ENCODE assay signal across 20 cellular contexts in the genomic region with DNA sequence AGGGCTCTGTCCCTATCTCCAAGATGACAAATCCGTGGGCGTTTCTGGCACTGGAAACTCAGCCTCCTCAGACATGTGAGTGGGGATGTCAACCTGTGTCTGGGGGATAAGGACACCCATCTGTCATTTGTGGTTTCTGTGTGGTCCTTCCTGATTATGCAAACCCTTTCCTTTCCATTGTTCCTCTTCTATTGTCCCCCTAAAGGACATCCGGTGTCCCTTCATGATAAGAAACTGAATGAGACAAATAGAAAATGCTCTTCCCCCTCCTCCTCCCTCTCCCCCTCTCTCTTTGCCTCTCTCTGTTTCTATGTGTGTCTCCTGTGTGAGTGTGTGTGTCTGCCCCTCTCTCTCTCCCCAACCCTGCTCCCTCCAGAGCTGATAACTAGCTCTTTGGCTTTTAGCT. TPM values are rescaled to one million over a fixed set of nuclear protein-coding genes. Genes with fewer than 3 reads are reported as not detected.
A peak's percentile ranks its signal among the peaks of the same experiment; 100 is the strongest.
DNase-seq lines count a peak whose midpoint lies in the region; ATAC-seq, FAIRE-seq and TF ChIP-seq lines count a peak whose summit lies in the region.
"Had no signal": no experiment of that assay in that cellular context is flagged by ENCODE, and none has a peak within 500 bp of the region (broad histone marks: within the 10 kb centered on the region; RNA-seq: fewer than 3 reads in every experiment).

No MANE protein-coding gene starts in this region.

- peak; percentile 88 for FAIRE-seq in K562 (lab: Jason Lieb, UNC)
- no peak for FAIRE-seq in GM12891 (lab: Jason Lieb, UNC)
- FAIRE-seq: A204.1, HTR-8/SVneo had no signal

- no peaks in the 10 kb centered on the region for H3K79me2 ChIP-seq in K562 (ENCODE audit: control insufficient read depth, insufficient read depth, low read length)
- no peaks in the 10 kb centered on the region for H3K79me2 ChIP-seq in PC-9 (ENCODE audit: low read depth)

- H3K27me3 ChIP-seq in A673 (replicated peaks; ENCODE audit: insufficient read depth, low read depth, low read length, poor library complexity) (peaks cover 30% of the 10 kb centered on the region), GM06990 (replicated peaks; ENCODE audit: control insufficient read depth, insufficient read depth, low read length) (peaks cover 2% of the 10 kb centered on the region), K562 (ENCODE audit: control insufficient read depth in 2 of 2, insufficient read depth in 2 of 2, low read length in 2 of 2) (peaks cover 54 to 58% of the 10 kb centered on the region in 2 experiments), PC-9 (ENCODE audit: insufficient read depth, low read depth) (peaks cover 93% of the 10 kb centered on the region)

- CTCF ChIA-PET in A673 (lab: Charles Lee) = interaction anchor here (0.7 kb wide), 1 partner anchor 938 kb away, joined by 3 read pairs; no protein-coding TSS in a partner anchor
- CTCF ChIA-PET in K562 (lab: Yijun Ruan, JAX; ENCODE audit: low intra/inter-chr PET ratio) = no interaction called here
- CTCF ChIA-PET in PC-9 (lab: Charles Lee) = no interaction called here

- in situ Hi-C loops in K562 (cut with MboI) = no loop called here

- H2AFZ ChIP-seq in K562 (ENCODE audit: low read depth, low read length) = no peak overlapping the region
- no peak overlapping the region for H2AFZ ChIP-seq in PC-9

- peaks cover 20% of the 10 kb centered on the region; the same call in 1 of the 2 replicates for H4K20me1 ChIP-seq in K562 (replicated peaks; ENCODE audit: control insufficient read depth, insufficient read depth, low read length)
- no peaks in the 10 kb centered on the region for H4K20me1 ChIP-seq in PC-9 (ENCODE audit: insufficient read depth)

- H3K9me1 ChIP-seq in K562 (ENCODE audit: control insufficient read depth, insufficient read depth, low read length) = no peaks in the 10 kb centered on the region

- BruUV-seq in A673 (replicated peaks; lab: Mats Ljungman, UMichigan) (no TSS peak), K562 (replicated peaks; lab: Mats Ljungman, UMichigan) (no TSS peak), PC-9 (replicated peaks; lab: Mats Ljungman, UMichigan) (no TSS peak)

- H3K9me2 ChIP-seq in PC-9 (ENCODE audit: insufficient read depth) = no peaks in the 10 kb centered on the region

- H3K4me2 ChIP-seq in K562 (ENCODE audit: insufficient read depth, low read length) (peak overlapping the region; percentile 5; the same call in 1 of the 2 replicates), PC-9 (no peak overlapping the region)

- TF ChIP-seq POLR2A in K562 (conservative IDR thresholded peaks at IDR 0.05) (no peak), GM12891 (IDR thresholded peaks at IDR 0.05; ENCODE audit: low read depth, low read length) (no peak)

- no peak overlapping the region for H3K4me3 ChIP-seq in A673 (ENCODE audit: low read depth, low read length, poor library complexity, severe bottlenecking)
- no peak overlapping the region for H3K4me3 ChIP-seq in GM06990 (replicated peaks; ENCODE audit: low read depth, low read length)
- no peak overlapping the region for H3K4me3 ChIP-seq in K562
- no peak overlapping the region for H3K4me3 ChIP-seq in PC-9

- H3K36me3 ChIP-seq in A673 (ENCODE audit: insufficient read depth, low read length, poor library complexity, severe bottlenecking) = no peaks in the 10 kb centered on the region
- no peaks in the 10 kb centered on the region for H3K36me3 ChIP-seq in GM06990 (ENCODE audit: control insufficient read depth, insufficient read depth, low read length)
- no peaks in the 10 kb centered on the region for H3K36me3 ChIP-seq in K562 (ENCODE audit: control insufficient read depth, insufficient read depth, low read length)
- H3K36me3 ChIP-seq in PC-9 (ENCODE audit: low read depth) = no peaks in the 10 kb centered on the region

- intact Hi-C loops in A673 (cut with micrococcal nuclease; ENCODE audit: unreplicated experiment) = no loop called here
- intact Hi-C loops in K562 (cut with micrococcal nuclease) = no loop called here
- intact Hi-C loops in PC-9 (cut with micrococcal nuclease; ENCODE audit: unreplicated experiment) = no loop called here

- no peaks in the 10 kb centered on the region for H3F3A ChIP-seq in PC-9 (ENCODE audit: insufficient read depth, low read depth)

- H3K27ac Mint-ChIP-seq in activated T-helper 17 cell treated with anti-CD3 and anti-CD28 coated beads, Interleukin-2, amount 50 U/mL, for 72 hours = no peak overlapping the region
- H3K27ac Mint-ChIP-seq: CD8-positive, alpha-beta memory T cell; IgD-negative memory B cell had no signal

- no peak for TF ChIP-seq RAD21 in K562 (CRISPR knock-in tag; conservative IDR thresholded peaks at IDR 0.05 in 1 of 2, IDR thresholded peaks at IDR 0.05 in 1 of 2)

- POLR2A ChIA-PET in A673 (lab: Charles Lee; ENCODE audit: low non-redundant PET) (no interaction called here), K562 (lab: Yijun Ruan, JAX) (interaction anchor here (0.8 to 1.5 kb wide), 2 partner anchors 11 to 19 kb away, joined by 3 to 6 read pairs; no protein-coding TSS in a partner anchor), PC-9 (lab: Charles Lee; ENCODE audit: unreplicated experiment) (no interaction called here)

- DNase-seq in A673 (ENCODE audit: low spot score) (peak; percentile 46), GM06990 (ENCODE audit: extremely low read depth, insufficient read length) (peak; percentile 43), OCI-M2 (lab: John Stamatoyannopoulos, UW; ENCODE audit: unreplicated experiment) (peak; percentile 94), K562 (ENCODE audit: extremely low read depth in 1 of 4, low spot score in 3 of 4) (peak; percentile 69 to 82 (median 75)), PC-9 (no peak), GM12891 (ENCODE audit: insufficient read length, low spot score) (no peak)
- DNase-seq: CD8-positive, alpha-beta memory T cell; H7; NCI-H187; NCI-H2227 treated with DMSO at 0.1 percent for 48 hours; NCI-H510A treated with DMSO at 0.1 percent for 48 hours; SIG-M5 had no signal

- H3K9ac ChIP-seq in K562 (ENCODE audit: insufficient read depth in 1 of 2, low read depth in 2 of 2, low read length in 2 of 2) = no peak overlapping the region

- H3K4me1 ChIP-seq in A673 (ENCODE audit: insufficient read depth, low read length, poor library complexity, severe bottlenecking) = no peaks in the 10 kb centered on the region
- H3K4me1 ChIP-seq in K562 (replicated peaks in 1 of 2; ENCODE audit: control insufficient read depth in 2 of 2, insufficient read depth in 2 of 2, low read length in 2 of 2) = peaks cover 10 to 19% of the 10 kb centered on the region in 2 experiments; a peak in 4 of 5 replicates
- H3K4me1 ChIP-seq in PC-9 (replicated peaks; ENCODE audit: insufficient read depth) = no peaks in the 10 kb centered on the region

- 0% methylated on average over 3 of the region's 3 CpGs for WGBS in K562 (ENCODE audit: insufficient coverage, low coverage, missing lambda C conversion rate)

- no peaks in the 10 kb centered on the region for H3K4me1 Mint-ChIP-seq in activated T-helper 17 cell treated with anti-CD3 and anti-CD28 coated beads, Interleukin-2, amount 50 U/mL, for 72 hours
- H3K4me1 Mint-ChIP-seq: CD8-positive, alpha-beta memory T cell had no signal

- TF ChIP-seq CTCF in A673 (conservative IDR thresholded peaks at IDR 0.05; ENCODE audit: low read depth, low read length) (no peak), GM06990 (IDR thresholded peaks at IDR 0.05; ENCODE audit: insufficient read depth, low read length, poor library complexity, severe bottlenecking) (no peak), K562 (IDR thresholded peaks at IDR 0.05 in 2 of 3, conservative IDR thresholded peaks at IDR 0.05 in 1 of 3; ENCODE audit: insufficient read depth in 2 of 3, low read depth in 1 of 3, low read length in 3 of 3) (no peak), PC-9 (conservative IDR thresholded peaks at IDR 0.05) (no peak)

- H3K27ac ChIP-seq in A673 (ENCODE audit: low read depth, low read length, poor library complexity, severe bottlenecking) (no peak overlapping the region), K562 (ENCODE audit: extremely low read depth, low read depth, low read length) (no peak overlapping the region), PC-9 (no peak overlapping the region)

- H3K9me3 Mint-ChIP-seq in activated T-helper 17 cell treated with anti-CD3 and anti-CD28 coated beads, Interleukin-2, amount 50 U/mL, for 72 hours = no peaks in the 10 kb centered on the region
- H3K9me3 Mint-ChIP-seq: CD8-positive, alpha-beta memory T cell; IgD-negative memory B cell had no signal

- H3K4me3 Mint-ChIP-seq in activated T-helper 17 cell treated with anti-CD3 and anti-CD28 coated beads, Interleukin-2, amount 50 U/mL, for 72 hours = no peak overlapping the region
- H3K4me3 Mint-ChIP-seq: CD8-positive, alpha-beta memory T cell; IgD-negative memory B cell had no signal

- ATAC-seq in K562 (peak; percentile 73), HG03175 (IDR thresholded peaks at IDR 0.05; ENCODE audit: unreplicated experiment) (no peak)
- ATAC-seq in activated T-helper 17 cell treated with anti-CD3 and anti-CD28 coated beads, Interleukin-2, amount 50 U/mL, for 72 hours (replicated peaks) = no peak

- no peaks in the 10 kb centered on the region for H3K9me3 ChIP-seq in A673 (ENCODE audit: low read depth, low read length, poor library complexity, severe bottlenecking)
- no peaks in the 10 kb centered on the region for H3K9me3 ChIP-seq in K562 (replicated peaks; ENCODE audit: control insufficient read depth, insufficient read depth, low read depth, low read length)
- no peaks in the 10 kb centered on the region for H3K9me3 ChIP-seq in PC-9 (ENCODE audit: insufficient read depth, low read depth)

- no peaks in the 10 kb centered on the region for H3K36me3 Mint-ChIP-seq in activated T-helper 17 cell treated with anti-CD3 and anti-CD28 coated beads, Interleukin-2, amount 50 U/mL, for 72 hours (ENCODE audit: low read depth)
- H3K36me3 Mint-ChIP-seq: CD8-positive, alpha-beta memory T cell had no signal

- TF ChIP-seq EP300 in K562 (IDR thresholded peaks at IDR 0.05; ENCODE audit: low read length) = peak; percentile 15; the same call in 1 of the 2 replicates

- H3K27me3 Mint-ChIP-seq in activated T-helper 17 cell treated with anti-CD3 and anti-CD28 coated beads, Interleukin-2, amount 50 U/mL, for 72 hours = peaks cover 51% of the 10 kb centered on the region

RNA-seq across cellular contexts. Expression of gene GLP1R, which starts 11.5 kb away (rescaled TPM):
- total RNA-seq in A673 (2021) (not detected in 2 replicates), K562 (2014; rRNA removed) (not detected in 2 replicates), K562 (2014; rRNA removed; fragmentation: Illumina TruSeq; extraction: Trizol) (not detected in 2 replicates), K562 (2015; rRNA removed; fragmentation: Illumina TruSeq; extraction: Trizol) (not detected in 2 replicates), K562 (2021) (not detected in 2 replicates), PC-9 (2021) (not detected in 2 replicates)
- total RNA-seq in K562 (2011; cell fraction: chromatin; rRNA removed; ENCODE audit: low replicate concordance) = not detected in 2 replicates
- total RNA-seq in K562 (2011; cell fraction: nucleolus; rRNA removed) = not detected in 2 replicates
- not detected in 2 replicates for total RNA-seq in K562 (2011; cell fraction: nucleoplasm; rRNA removed)
- polyA plus RNA-seq in K562 (2011; rRNA removed) (not detected in 2 replicates), K562 (2014; fragmentation: Illumina TruSeq; extraction: Trizol) (not detected in 2 replicates), K562 (2014; fragmentation: Nextera tagmentation; extraction: Ambion mirVana) (not detected), K562 (2014; rRNA removed) (not detected in 2 replicates)
- polyA plus RNA-seq in K562 (2011; cell fraction: cytosol; rRNA removed) = not detected in 2 replicates
- not detected in 2 replicates for polyA plus RNA-seq in K562 (2011; cell fraction: nucleus; rRNA removed)
- not detected in 2 replicates for polyA plus RNA-seq in K562 (2012)
- polyA minus RNA-seq in K562 (2011; rRNA and poly(A)+ RNA removed) = not detected in 2 replicates
- not detected in 2 replicates for polyA minus RNA-seq in K562 (2011; cell fraction: cytosol; rRNA and poly(A)+ RNA removed)
- not detected in 2 replicates for polyA minus RNA-seq in K562 (2011; cell fraction: nucleus; rRNA and poly(A)+ RNA removed)
- total RNA-seq in activated T-helper 17 cell treated with anti-CD3 and anti-CD28 coated beads, Interleukin-2, amount 50 U/mL, for 72 hours = not detected
- not detected for polyA plus RNA-seq in GM12891 (2012; ENCODE audit: low read depth, missing spikeins)
- total RNA-seq: CD8-positive, alpha-beta memory T cell; LHCN-M2; RPMI7951; T-helper 1 cell treated with Interleukin-12 subunit alpha and Interleukin-12 subunit beta and Interleukin-4 antibody, amounts not matched to agents 30 ng/mL and 1 ng/mL, for 36 hours had no signal
- polyA plus RNA-seq: CD8-positive, alpha-beta memory T cell; IgD-negative memory B cell had no signal

Comparison
In these comparisons a context has a peak if more than half of its experiments do, and no peak if none do; other contexts are left out.
1. DNase-seq: peak in A673 (single experiment), GM06990 (single experiment), OCI-M2 (single experiment) and K562 (4 of 4); none in PC-9 (0 of 2) and GM12891 (single experiment).